Comparison of ENCODE assay signal across 9 cellular contexts in the genomic region with DNA sequence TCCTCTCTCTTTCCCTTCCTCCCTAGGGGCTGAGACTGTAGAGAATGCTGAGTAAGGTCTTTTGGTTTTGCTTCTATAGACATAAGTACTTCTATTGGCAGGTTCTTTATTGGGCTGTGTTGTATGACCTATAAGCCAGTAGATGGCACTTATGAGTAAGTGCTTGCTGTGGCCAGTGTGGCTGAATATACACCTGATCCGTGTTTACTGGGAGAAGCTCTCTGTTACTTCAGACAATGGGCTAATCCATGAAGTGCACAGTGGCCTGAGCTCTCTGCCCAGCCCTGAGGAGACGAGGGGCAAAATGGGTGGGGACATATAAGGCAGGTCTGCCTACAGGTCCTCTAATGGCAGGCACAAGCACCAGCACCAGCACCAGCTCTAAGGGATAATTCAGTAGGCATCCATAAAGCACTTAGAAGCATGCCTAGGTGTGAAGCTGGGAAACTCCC.
A peak's percentile ranks its signal among the peaks of the same experiment; 100 is the strongest.
DNase-seq lines count a peak whose midpoint lies in the region; ATAC-seq, FAIRE-seq and TF ChIP-seq lines count a peak whose summit lies in the region.
"Had no signal": no experiment of that assay in that cellular context is flagged by ENCODE, and none has a peak within 500 bp of the region (broad histone marks: within the 10 kb centered on the region; RNA-seq: fewer than 3 reads in every experiment).

No MANE protein-coding gene starts in this region.

- POLR2A ChIA-PET in BJ (lab: Charles Lee): no interaction called here

- FAIRE-seq in bronchial epithelial cell (lab: Jason Lieb, UNC): no peak

- H3K36me3 ChIP-seq in BJ (ENCODE audit: control insufficient read depth, insufficient read depth, low read length) (no peaks in the 10 kb centered on the region), bronchial epithelial cell (ENCODE audit: control insufficient read depth, insufficient read depth, low read length) (no peaks in the 10 kb centered on the region)
- H3K36me3 ChIP-seq: neutrophil had no signal

- ATAC-seq in GM18858 (IDR thresholded peaks at IDR 0.05; ENCODE audit: unreplicated experiment): peak; percentile 94
- ATAC-seq in HG02981 (IDR thresholded peaks at IDR 0.05; ENCODE audit: unreplicated experiment): peak; percentile 99

- H3K4me3 ChIP-seq in BJ (ENCODE audit: low read depth, low read length) (no peak overlapping the region), bronchial epithelial cell (ENCODE audit: low read depth, low read length) (no peak overlapping the region)

- peaks cover 4% of the 10 kb centered on the region for H3K27me3 Mint-ChIP-seq in mesothelial cell of epicardium (ENCODE audit: low read depth)

- no peaks in the 10 kb centered on the region for H3K27me3 ChIP-seq in BJ (ENCODE audit: control insufficient read depth, insufficient read depth, low read length)
- H3K27me3 ChIP-seq in bronchial epithelial cell (ENCODE audit: control insufficient read depth, insufficient read depth, low read length): no peaks in the 10 kb centered on the region
- H3K27me3 ChIP-seq: neutrophil had no signal

- H3K27ac Mint-ChIP-seq in mesothelial cell of epicardium: no peak overlapping the region

- H3K4me3 Mint-ChIP-seq in mesothelial cell of epicardium: no peak overlapping the region

- DNase-seq in BJ (ENCODE audit: low read depth): no peak
- DNase-seq in NCI-H446 treated with DMSO at 0.1 percent for 48 hours (lab: John Stamatoyannopoulos, UW): peak; percentile 65
- DNase-seq in bronchial epithelial cell (ENCODE audit: low read depth): peak; percentile 63
- no peak for DNase-seq in mesothelial cell of epicardium (ENCODE audit: low spot score in 2 of 2, unreplicated experiment in 2 of 2)
- no peak for DNase-seq in DMS79 (lab: John Stamatoyannopoulos, UW)
- no peak for DNase-seq in ureter (ENCODE audit: low spot score)

- CTCF ChIA-PET in BJ (lab: Yijun Ruan, JAX): interaction anchor here (0.6 to 2.0 kb wide), 5 partner anchors 9 to 855 kb away, joined by 3 to 12 read pairs (median 3); no protein-coding TSS in a partner anchor

- H3K4me1 Mint-ChIP-seq in mesothelial cell of epicardium: peaks cover 9% of the 10 kb centered on the region

- H3K9me3 Mint-ChIP-seq in mesothelial cell of epicardium: peaks cover 29% of the 10 kb centered on the region

- TF ChIP-seq CTCF in BJ (IDR thresholded peaks at IDR 0.05; ENCODE audit: insufficient read depth, low read depth, low read length): peak; percentile 63
- peak; percentile 79 for TF ChIP-seq CTCF in bronchial epithelial cell (IDR thresholded peaks at IDR 0.05; ENCODE audit: insufficient read depth, low read length, severe bottlenecking)
- peak; percentile 31 for TF ChIP-seq CTCF in mesothelial cell of epicardium (IDR thresholded peaks at IDR 0.05; ENCODE audit: unreplicated experiment)

- peaks cover 6% of the 10 kb centered on the region for H3K36me3 Mint-ChIP-seq in mesothelial cell of epicardium

Comparison
In these comparisons a context has a peak if more than half of its experiments do, and no peak if none do; other contexts are left out.
1. DNase-seq: peak in NCI-H446 treated with DMSO at 0.1 percent for 48 hours (single experiment) and bronchial epithelial cell (single experiment); none in BJ (single experiment), mesothelial cell of epicardium (0 of 2), DMS79 (single experiment) and ureter (single experiment).
2. Peak in every context shown above with its lines, with median percentiles within 50 percentile points of each other: CTCF ChIP-seq.